Comparison of ENCODE assay signal across 9 cellular contexts in the genomic region with DNA sequence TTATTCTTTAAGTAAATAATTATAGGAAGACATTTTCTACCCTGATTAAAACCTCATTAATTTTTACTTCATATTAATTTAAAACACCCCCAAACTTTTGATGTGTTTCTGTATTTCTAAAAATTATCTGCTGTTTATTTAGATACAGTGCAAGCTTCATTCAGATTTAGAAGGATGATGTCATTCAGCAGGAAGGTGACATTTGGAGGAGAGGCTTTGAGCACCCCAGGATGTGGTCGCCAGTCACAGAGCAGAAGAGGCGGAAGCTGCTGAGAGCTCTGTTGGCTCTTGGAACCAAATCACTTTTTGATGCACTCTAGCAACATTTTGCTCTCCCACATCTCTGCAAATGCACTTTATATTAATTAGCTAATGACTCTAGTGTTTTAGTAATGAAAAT.
DNase-seq lines count a peak whose midpoint lies in the region; ATAC-seq, FAIRE-seq and TF ChIP-seq lines count a peak whose summit lies in the region.
"Had no signal": no experiment of that assay in that cellular context is flagged by ENCODE, and none has a peak within 500 bp of the region (broad histone marks: within the 10 kb centered on the region; RNA-seq: fewer than 3 reads in every experiment).

No MANE protein-coding gene starts in this region.

- H3K27me3 ChIP-seq in H9 (ENCODE audit: insufficient read depth, low read length) (no peaks in the 10 kb centered on the region), esophagus muscularis mucosa (no peaks in the 10 kb centered on the region)

- no peak overlapping the region for H2BK20ac ChIP-seq in H9 (ENCODE audit: low read depth, low read length, poor library complexity, severe bottlenecking)

- intact Hi-C loops in esophagus muscularis mucosa (cut with DNase I): no loop called here

- H4K91ac ChIP-seq in H9 (ENCODE audit: insufficient read length, low read depth, low read length): no peak overlapping the region

- ATAC-seq in HG02623 (IDR thresholded peaks at IDR 0.05; ENCODE audit: unreplicated experiment): peak; percentile 67

- TF ChIP-seq CTCF in fibroblast of mammary gland (conservative IDR thresholded peaks at IDR 0.05; ENCODE audit: control insufficient read depth, insufficient read depth, low read depth, low read length): no peak
- TF ChIP-seq CTCF in H9 (conservative IDR thresholded peaks at IDR 0.05): no peak
- no peak for TF ChIP-seq CTCF in esophagus muscularis mucosa (IDR thresholded peaks at IDR 0.05)

- no peak overlapping the region for H2BK15ac ChIP-seq in H9 (ENCODE audit: low read depth, low read length)

- H3K4me1 ChIP-seq in H9 (ENCODE audit: insufficient read depth, low read length) (no peaks in the 10 kb centered on the region), esophagus muscularis mucosa (peaks cover 0 to 6% (median 5%) of the 10 kb centered on the region in 4 donors)

- H3K27me3 Mint-ChIP-seq in H9 (ENCODE audit: low read depth): no peaks in the 10 kb centered on the region

- no peak overlapping the region for H3K14ac ChIP-seq in H9 (ENCODE audit: insufficient read depth, low read length)

- H3K23me2 ChIP-seq in H9 (ENCODE audit: insufficient read length, low read depth, low read length, poor library complexity, severe bottlenecking): no peaks in the 10 kb centered on the region

- no peaks in the 10 kb centered on the region for H3K9me3 Mint-ChIP-seq in H9

- H3K23ac ChIP-seq in H9 (ENCODE audit: insufficient read length, low read depth, low read length): no peak overlapping the region

- no peak overlapping the region for H3K27ac Mint-ChIP-seq in H9

- H3K36me3 ChIP-seq in esophagus muscularis mucosa: no peaks in the 10 kb centered on the region

- no peaks in the 10 kb centered on the region for H3K79me1 ChIP-seq in H9 (ENCODE audit: insufficient read depth, low read depth, low read length, poor library complexity, severe bottlenecking)

- no peak for DNase-seq in GM12892 (ENCODE audit: insufficient read length)
- peak; percentile 9 for DNase-seq in UCSD-AML1 (lab: John Stamatoyannopoulos, UW; ENCODE audit: unreplicated experiment)
- peak; percentile 13 for DNase-seq in fibroblast of mammary gland (ENCODE audit: low read depth)
- no peak for DNase-seq in nucleus accumbens (lab: John Stamatoyannopoulos, UW)
- DNase-seq in H9: no peak
- no peak for DNase-seq in OCI-M1 (lab: John Stamatoyannopoulos, UW)
- no peak for DNase-seq in esophagus muscularis mucosa (ENCODE audit: extremely low spot score)

- H3T11ph ChIP-seq in H9 (ENCODE audit: low read length): no peak overlapping the region

- no peak overlapping the region for H2BK120ac ChIP-seq in H9 (ENCODE audit: low read depth, low read length, poor library complexity, severe bottlenecking)

- no peak overlapping the region for H2BK12ac ChIP-seq in H9 (ENCODE audit: insufficient read length, low read depth, low read length)

- H3K27ac ChIP-seq in H9 (ENCODE audit: insufficient read length, low read depth, low read length) (no peak overlapping the region), esophagus muscularis mucosa (replicated peaks in 1 of 4) (no peak overlapping the region)
- H3K27ac ChIP-seq: HL-60 had no signal

- TF ChIP-seq POLR2A in GM12892 (IDR thresholded peaks at IDR 0.05; ENCODE audit: low read depth, low read length) (no peak), esophagus muscularis mucosa (IDR thresholded peaks at IDR 0.05; ENCODE audit: low read depth) (no peak)

- H3K79me2 ChIP-seq in H9 (ENCODE audit: insufficient read depth, low read length): no peaks in the 10 kb centered on the region

- no peak for TF ChIP-seq EP300 in esophagus muscularis mucosa (IDR thresholded peaks at IDR 0.05)

- H2AK5ac ChIP-seq in H9 (ENCODE audit: insufficient read length, low read length): no peak overlapping the region

- no CpG with 5 or more reads among the region's 2 CpGs for WGBS in H9 (ENCODE audit: extremely low coverage, insufficient read length, low lambda C conversion rate)
- WGBS in esophagus muscularis mucosa: 58% methylated on average over 2 of the region's 2 CpGs

- H3K4me1 Mint-ChIP-seq in H9: peaks cover 14% of the 10 kb centered on the region in 2 experiments

- H3K4me2 ChIP-seq in H9 (ENCODE audit: insufficient read depth, insufficient read length, low read length): no peak overlapping the region

- no peak overlapping the region for H3K4me3 ChIP-seq in fibroblast of mammary gland (ENCODE audit: control insufficient read depth, low read depth, low read length)
- no peak overlapping the region for H3K4me3 ChIP-seq in esophagus muscularis mucosa

- H3K9ac ChIP-seq in H9 (ENCODE audit: extremely low read depth, insufficient read length, low read length): no peak overlapping the region

- no peak overlapping the region for H3K4me3 Mint-ChIP-seq in H9

- no peak overlapping the region for H2AFZ ChIP-seq in H9 (ENCODE audit: low read length)

- no peak overlapping the region for H3K18ac ChIP-seq in H9 (ENCODE audit: insufficient read length, low read depth, low read length)

- no peak overlapping the region for H3K56ac ChIP-seq in H9 (ENCODE audit: insufficient read length, low read depth, low read length)

- no peak overlapping the region for H3K4ac ChIP-seq in H9 (ENCODE audit: low read depth, low read length)

- H3K9me3 ChIP-seq in H9 (ENCODE audit: control insufficient read depth, low read depth, low read length) (no peaks in the 10 kb centered on the region), esophagus muscularis mucosa (no peaks in the 10 kb centered on the region)

- no peaks in the 10 kb centered on the region for H4K20me1 ChIP-seq in H9 (ENCODE audit: control insufficient read depth, insufficient read depth, insufficient read length)

- no peaks in the 10 kb centered on the region for H3K36me3 Mint-ChIP-seq in H9 (ENCODE audit: insufficient read depth in 1 of 3, low read depth in 3 of 3)

- H2BK5ac ChIP-seq in H9 (ENCODE audit: insufficient read length, low read length): no peak overlapping the region

- no peak overlapping the region for H4K5ac ChIP-seq in H9 (ENCODE audit: insufficient read length, low read depth, low read length)

- H4K8ac ChIP-seq in H9 (replicated peaks; ENCODE audit: insufficient read length, low read depth, low read length): no peak overlapping the region

- peak; percentile 9 for FAIRE-seq in GM12892 (lab: Jason Lieb, UNC)

Comparison
In these comparisons a context has a peak if more than half of its experiments do, and no peak if none do; other contexts are left out.
1. DNase-seq: peak in UCSD-AML1 (single experiment) and fibroblast of mammary gland (single experiment); none in GM12892 (single experiment), nucleus accumbens (0 of 56), H9 (single experiment), OCI-M1 (single experiment) and esophagus muscularis mucosa (single experiment).